In the genomic region with DNA sequence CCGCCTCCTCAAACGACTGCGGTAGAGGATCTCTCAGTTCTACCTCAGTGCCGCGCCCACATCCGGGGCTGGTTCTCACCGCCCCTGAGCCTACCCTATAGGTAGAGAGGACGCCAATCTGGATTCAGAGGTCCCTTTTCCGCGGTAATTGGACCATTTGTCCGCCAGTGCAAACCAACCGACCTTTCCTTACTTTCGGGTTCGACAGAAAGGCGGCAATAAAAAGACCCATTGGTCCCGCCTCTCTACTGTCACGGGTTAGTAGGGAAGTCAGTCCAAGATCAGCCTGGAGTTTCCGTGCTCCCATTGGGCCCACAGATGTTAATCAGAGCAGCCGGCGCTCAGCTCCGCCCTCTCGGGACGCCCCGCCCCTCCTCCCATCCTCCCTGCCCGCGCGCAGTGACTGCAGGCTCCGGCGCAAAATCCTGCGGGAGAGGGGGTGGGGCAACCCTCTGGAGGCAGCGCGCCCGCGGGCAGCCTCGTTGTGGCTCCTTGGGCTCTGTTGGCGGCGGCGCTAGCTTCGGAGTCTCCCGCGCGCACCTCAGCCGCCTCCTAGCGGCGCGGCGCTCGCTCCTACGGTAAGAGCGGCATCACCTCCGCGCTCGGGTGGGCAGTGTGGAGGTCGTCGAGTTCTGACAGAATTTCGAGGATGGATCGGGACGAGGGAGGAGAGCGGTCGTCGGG, we compare ENCODE assay signal across 8 cellular contexts. TPM values are rescaled to one million over a fixed set of nuclear protein-coding genes. Genes with fewer than 3 reads are reported as not detected.
DNase-seq lines count a peak whose midpoint lies in the region; ATAC-seq and TF ChIP-seq lines count a peak whose summit lies in the region.

A gene (plus strand): TSS at position 380 of the 684 bp plus-strand sequence.
A gene with protein sequence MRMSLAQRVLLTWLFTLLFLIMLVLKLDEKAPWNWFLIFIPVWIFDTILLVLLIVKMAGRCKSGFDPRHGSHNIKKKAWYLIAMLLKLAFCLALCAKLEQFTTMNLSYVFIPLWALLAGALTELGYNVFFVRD (minus strand): TSS at position 41 of the 684 bp plus-strand sequence. CDS start 4,061 bp downstream, outside the sequence.

- peak within 1 kb of the TSS; percentile 97 for H3K4me3 ChIP-seq in AG10803 (ENCODE audit: low read length)

- H3K36me3 Mint-ChIP-seq in activated B cell treated with CpG ODN at 0.5 μM for 24 hours (ENCODE audit: low read depth) (peaks cover 32% of the 10 kb centered on the region), immature natural killer cell (no peaks in the 10 kb centered on the region)

- ATAC-seq in GM19023 (IDR thresholded peaks at IDR 0.05; ENCODE audit: unreplicated experiment), result peak; percentile 92
- peak; percentile 92 for ATAC-seq in HG03280 (IDR thresholded peaks at IDR 0.05; ENCODE audit: unreplicated experiment)
- ATAC-seq in activated B cell treated with CpG ODN at 0.5 μM for 24 hours (ENCODE audit: low read depth), result peak; percentile 88

- TF ChIP-seq CTCF in AG10803 (conservative IDR thresholded peaks at IDR 0.05; ENCODE audit: low read length) (peak; percentile 49), activated B cell treated with CpG ODN at 0.5 μM for 24 hours (IDR thresholded peaks at IDR 0.05) (no peak)

- DNase-seq in AG10803 (ENCODE audit: low read depth), result peak; percentile 100
- DNase-seq in NCI-H345 (lab: John Stamatoyannopoulos, UW), result peak; percentile 100
- DNase-seq in activated B cell treated with CpG ODN at 0.5 μM for 24 hours, result peak; percentile 85
- peak; percentile 97 for DNase-seq in central memory CD4-positive, alpha-beta T cell
- DNase-seq in immature natural killer cell, result peak; percentile 94
- DNase-seq in smooth muscle cell of the brain vasculature (ENCODE audit: low read depth, low spot score), result peak; percentile 99

- H3K4me1 Mint-ChIP-seq in activated B cell treated with CpG ODN at 0.5 μM for 24 hours (peaks cover 82% of the 10 kb centered on the region), immature natural killer cell (peaks cover 68 to 88% of the 10 kb centered on the region in 2 donors)

- H3K9me3 Mint-ChIP-seq in activated B cell treated with CpG ODN at 0.5 μM for 24 hours, result no peaks in the 10 kb centered on the region
- H3K9me3 Mint-ChIP-seq in immature natural killer cell, result no peaks in the 10 kb centered on the region

- intact Hi-C loops in activated B cell treated with CpG ODN at 0.5 μM for 24 hours (cut with micrococcal nuclease), result loop anchor here (1.0 to 5.0 kb wide), 9 partner anchors 26 to 382 kb away; a partner anchor contains a TSS

- POLR2A ChIA-PET in activated B cell treated with CpG ODN at 0.5 μM for 24 hours (lab: Charles Lee), result interaction anchor here (0.6 to 3.4 kb wide), 15 partner anchors 14 to 383 kb away, joined by 3 to 29 read pairs (median 4); a partner anchor contains a TSS

- H3K4me3 Mint-ChIP-seq in activated B cell treated with CpG ODN at 0.5 μM for 24 hours (peak within 1 kb of the TSS; percentile 98), immature natural killer cell (peak within 1 kb of the TSS; percentile 91 to 99 (median 93))

- CTCF ChIA-PET in activated B cell treated with CpG ODN at 0.5 μM for 24 hours (lab: Charles Lee), result interaction anchor here (0.6 to 2.9 kb wide), 19 partner anchors 13 to 151 kb away, joined by 3 to 11 read pairs (median 4); no protein-coding TSS in a partner anchor

- peak within 1 kb of the TSS; percentile 91 for H3K27ac Mint-ChIP-seq in activated B cell treated with CpG ODN at 0.5 μM for 24 hours
- H3K27ac Mint-ChIP-seq in immature natural killer cell, result peak within 1 kb of the TSS; percentile 89 to 95 (median 94)

- H3K27me3 Mint-ChIP-seq in activated B cell treated with CpG ODN at 0.5 μM for 24 hours, result no peaks in the 10 kb centered on the region
- H3K27me3 Mint-ChIP-seq in immature natural killer cell (ENCODE audit: low read depth in 3 of 3), result peaks cover 6 to 13% (median 9%) of the 10 kb centered on the region in 3 donors

RNA-seq across cellular contexts. Expression of the first gene that starts in this region (rescaled TPM):
- 31.4 and 38.9 TPM in 2 replicates for total RNA-seq in activated B cell treated with CpG ODN at 0.5 μM for 24 hours
- polyA plus RNA-seq in immature natural killer cell, result 1 to 10 TPM; 4.1 to 9.3 (median 4.1) TPM

RNA-seq across cellular contexts. Expression of the second gene that starts in this region (rescaled TPM):
- total RNA-seq in activated B cell treated with CpG ODN at 0.5 μM for 24 hours, result 15.3 and 16.3 TPM in 2 replicates
- polyA plus RNA-seq in immature natural killer cell, result 10 to 100 TPM in 2 of 3 donors, 1 to 10 TPM in 1; 7.9 to 22.6 (median 11.0) TPM

Comparison
In these comparisons a context has a peak if more than half of its experiments do, and no peak if none do; other contexts are left out.
1. Peak in every context shown above with its lines: DNase-seq, ATAC-seq and H3K4me3 ChIP-seq.